In the genomic region with DNA sequence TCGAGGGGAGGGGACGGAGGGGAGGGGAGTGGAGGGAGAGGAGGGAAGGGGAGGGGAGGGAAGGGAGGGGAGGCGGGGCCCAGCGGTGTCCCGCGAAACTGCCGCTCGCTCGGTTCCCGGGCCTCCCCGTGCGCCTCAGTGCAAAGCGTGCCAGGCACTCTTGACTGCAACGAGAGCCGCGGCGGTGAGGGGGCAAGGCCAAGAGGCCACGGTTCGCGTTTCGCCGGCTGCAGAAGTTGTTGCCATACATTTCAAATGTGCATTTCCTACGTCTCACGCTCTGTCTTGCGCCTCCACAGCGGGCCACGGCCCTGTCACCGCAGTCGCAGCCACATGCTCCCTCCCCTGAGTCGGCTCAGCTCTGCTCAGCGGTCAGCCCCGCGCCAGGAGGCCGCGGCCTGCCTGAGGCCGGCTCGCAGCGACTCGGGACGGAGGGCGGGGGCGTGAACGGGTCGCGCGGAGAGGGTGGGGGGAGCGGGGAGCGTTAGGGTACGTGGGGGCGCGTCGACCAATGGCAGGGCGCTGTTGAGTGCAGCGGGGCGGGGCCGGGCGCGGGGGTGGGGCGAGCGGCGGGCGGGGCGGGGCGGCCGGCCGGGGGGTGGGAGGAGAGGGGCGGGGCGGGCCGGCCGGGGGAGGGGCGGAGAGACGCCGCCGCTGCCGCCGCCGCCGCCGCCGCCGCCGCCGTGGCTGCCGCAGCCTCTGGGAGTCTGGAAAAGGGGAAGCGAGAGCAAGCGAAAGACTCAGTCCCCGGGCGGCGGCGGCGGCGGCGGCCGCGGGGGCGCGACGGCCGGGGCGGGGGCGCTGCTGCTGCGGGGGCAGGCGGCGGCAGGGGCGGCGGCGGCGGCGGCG, we compare ENCODE assay signal across 8 cellular contexts. TPM values are rescaled to one million over a fixed set of nuclear protein-coding genes. Genes with fewer than 3 reads are reported as not detected.
DNase-seq lines count a peak whose midpoint lies in the region; ATAC-seq and TF ChIP-seq lines count a peak whose summit lies in the region.

A gene (plus strand): TSS at position 678 of the 849 bp plus-strand sequence. CDS start 185 bp downstream, outside the sequence.

- H3K27me3 ChIP-seq in SU-DHL-6 (ENCODE audit: low read length): no peaks in the 10 kb centered on the region
- H3K27me3 ChIP-seq in ovary: no peaks in the 10 kb centered on the region
- H3K27me3 ChIP-seq in thoracic aorta (replicated peaks; ENCODE audit: insufficient read depth): no peaks in the 10 kb centered on the region

- H3K9ac ChIP-seq in SU-DHL-6 (ENCODE audit: low read length): peak within 1 kb of the TSS; percentile 73

- peaks cover 15% of the 10 kb centered on the region for H3K27me3 Mint-ChIP-seq in HFFc6 (ENCODE audit: insufficient read depth)
- H3K27me3 Mint-ChIP-seq in activated naive CD8-positive, alpha-beta T cell treated with anti-CD3 and anti-CD28 coated beads for 36 hours: no peaks in the 10 kb centered on the region
- H3K27me3 Mint-ChIP-seq in glutamatergic neuron (ENCODE audit: unreplicated experiment): peaks cover 4% of the 10 kb centered on the region

- H3K27ac ChIP-seq in SU-DHL-6 (ENCODE audit: low read depth, low read length): peak within 1 kb of the TSS; percentile 52
- peak within 1 kb of the TSS; percentile 80 to 96 for H3K27ac ChIP-seq in ovary
- H3K27ac ChIP-seq in thoracic aorta: peak within 1 kb of the TSS; percentile 73 to 88

- TF ChIP-seq POLR2A in NB4 (IDR thresholded peaks at IDR 0.05; ENCODE audit: extremely low read depth, insufficient read length): peak; percentile 88
- peak; percentile 34 for TF ChIP-seq POLR2A in ovary (IDR thresholded peaks at IDR 0.05)

- H3K4me3 Mint-ChIP-seq in HFFc6 (peak within 1 kb of the TSS; percentile 90), glutamatergic neuron (ENCODE audit: unreplicated experiment) (peak within 1 kb of the TSS; percentile 93)
- peak within 1 kb of the TSS; percentile 84 for H3K4me3 Mint-ChIP-seq in activated naive CD8-positive, alpha-beta T cell treated with anti-CD3 and anti-CD28 coated beads for 36 hours

- H3K79me2 ChIP-seq in SU-DHL-6 (ENCODE audit: insufficient read depth, low read length): no peaks in the 10 kb centered on the region

- peak; percentile 60 for ATAC-seq in thoracic aorta (ENCODE audit: insufficient number of reproducible peaks, low FRiP score, low read depth)

- no peak for TF ChIP-seq CTCF in HFFc6 (IDR thresholded peaks at IDR 0.05)
- no peak for TF ChIP-seq CTCF in NB4 (IDR thresholded peaks at IDR 0.05; ENCODE audit: low read depth, low read length)
- TF ChIP-seq CTCF in SU-DHL-6 (IDR thresholded peaks at IDR 0.05; ENCODE audit: insufficient read depth, low read length, poor library complexity, severe bottlenecking): no peak
- TF ChIP-seq CTCF in glutamatergic neuron (IDR thresholded peaks at IDR 0.05; ENCODE audit: partially characterized antibody, unreplicated experiment): no peak
- TF ChIP-seq CTCF in ovary (IDR thresholded peaks at IDR 0.05): no peak
- no peak for TF ChIP-seq CTCF in thoracic aorta (IDR thresholded peaks at IDR 0.05)

- peaks cover 12% of the 10 kb centered on the region for H3K4me1 Mint-ChIP-seq in HFFc6 (ENCODE audit: low read depth)
- peaks cover 36% of the 10 kb centered on the region for H3K4me1 Mint-ChIP-seq in activated naive CD8-positive, alpha-beta T cell treated with anti-CD3 and anti-CD28 coated beads for 36 hours
- H3K4me1 Mint-ChIP-seq in glutamatergic neuron (ENCODE audit: low read depth, unreplicated experiment): peaks cover 2% of the 10 kb centered on the region

- H3K36me3 ChIP-seq in SU-DHL-6 (ENCODE audit: low read length): no peaks in the 10 kb centered on the region
- no peaks in the 10 kb centered on the region for H3K36me3 ChIP-seq in ovary
- H3K36me3 ChIP-seq in thoracic aorta: peaks cover 2% of the 10 kb centered on the region

- H2AFZ ChIP-seq in SU-DHL-6 (ENCODE audit: low read depth, low read length, severe bottlenecking): peak within 1 kb of the TSS; percentile 99

- H3K9me3 ChIP-seq in SU-DHL-6 (ENCODE audit: insufficient read depth, low read length): no peaks in the 10 kb centered on the region
- H3K9me3 ChIP-seq in ovary: no peaks in the 10 kb centered on the region
- no peaks in the 10 kb centered on the region for H3K9me3 ChIP-seq in thoracic aorta

- H3K36me3 Mint-ChIP-seq in HFFc6 (ENCODE audit: low read depth) (peaks cover 3% of the 10 kb centered on the region; the same call in 1 of the 2 replicates), glutamatergic neuron (ENCODE audit: unreplicated experiment) (peaks cover 5% of the 10 kb centered on the region)
- peaks cover 9% of the 10 kb centered on the region for H3K36me3 Mint-ChIP-seq in activated naive CD8-positive, alpha-beta T cell treated with anti-CD3 and anti-CD28 coated beads for 36 hours

- no peaks in the 10 kb centered on the region for H3K4me1 ChIP-seq in ovary (ENCODE audit: insufficient read depth)
- peaks cover 13 to 22% of the 10 kb centered on the region in 2 donors for H3K4me1 ChIP-seq in thoracic aorta (ENCODE audit: control insufficient read depth in 1 of 2, low read depth in 2 of 2)

- intact Hi-C loops in ovary (cut with DNase I): loop anchor here in 3 of 4 donors (2.0 to 10.0 kb wide), 3 partner anchors 74 to 201 kb away; a partner anchor contains a TSS

- no peaks in the 10 kb centered on the region for H4K20me1 ChIP-seq in SU-DHL-6 (ENCODE audit: low read depth, low read length)

- DNase-seq in GM04504 (ENCODE audit: low read depth) (peak; percentile 64), HFFc6 (peak; percentile 70), NB4 (ENCODE audit: low read depth) (peak; percentile 92), glutamatergic neuron (peak; percentile 95), ovary (peak; percentile 91 to 94 (median 93)), thoracic aorta (ENCODE audit: low spot score) (peak; percentile 77)
- DNase-seq in activated naive CD8-positive, alpha-beta T cell treated with anti-CD3 and anti-CD28 coated beads for 36 hours: peak; percentile 85

- peak within 1 kb of the TSS; percentile 82 for H3K4me3 ChIP-seq in NB4 (ENCODE audit: low read depth, low read length)
- H3K4me3 ChIP-seq in SU-DHL-6 (ENCODE audit: insufficient read depth, low read length, poor library complexity, severe bottlenecking): peak within 1 kb of the TSS; percentile 100
- peak within 1 kb of the TSS; percentile 91 for H3K4me3 ChIP-seq in ovary
- H3K4me3 ChIP-seq in thoracic aorta: peak within 1 kb of the TSS; percentile 98

- no peak for TF ChIP-seq EP300 in ovary (IDR thresholded peaks at IDR 0.05)

- H3K9me2 ChIP-seq in SU-DHL-6 (replicated peaks; ENCODE audit: insufficient read depth, low read length): no peaks in the 10 kb centered on the region

- peak within 1 kb of the TSS; percentile 57 for H3K27ac Mint-ChIP-seq in HFFc6
- H3K27ac Mint-ChIP-seq in activated naive CD8-positive, alpha-beta T cell treated with anti-CD3 and anti-CD28 coated beads for 36 hours: peak within 1 kb of the TSS; percentile 81
- H3K27ac Mint-ChIP-seq in glutamatergic neuron (ENCODE audit: unreplicated experiment): peak within 1 kb of the TSS; percentile 74

- peak within 1 kb of the TSS; percentile 99 for H3K4me2 ChIP-seq in SU-DHL-6 (ENCODE audit: low read depth, low read length, poor library complexity, severe bottlenecking)

- 1 to 2% (median 1%) methylated on average over 50 to 99 of the region's 110 CpGs for whole genome bisulfite sequencing in ovary, 3 donors

- H3F3A ChIP-seq in SU-DHL-6 (ENCODE audit: insufficient read depth): peaks cover 8% of the 10 kb centered on the region; the same call in 1 of the 2 replicates

- no peaks in the 10 kb centered on the region for H3K9me3 Mint-ChIP-seq in HFFc6
- H3K9me3 Mint-ChIP-seq in activated naive CD8-positive, alpha-beta T cell treated with anti-CD3 and anti-CD28 coated beads for 36 hours: peaks cover 1% of the 10 kb centered on the region
- peaks cover 9% of the 10 kb centered on the region for H3K9me3 Mint-ChIP-seq in glutamatergic neuron (ENCODE audit: unreplicated experiment)

RNA-seq across cellular contexts. Expression of the gene that starts here (rescaled TPM):
- total RNA-seq in HFFc6 (2021; fragmentation: NEBNext Ultra II Directional; extraction: Animal tissue kit (Norgen Biotek cat#: 25700)): 100 to 1,000 TPM; 108 to 128 (median 122) TPM
- total RNA-seq in activated naive CD8-positive, alpha-beta T cell treated with anti-CD3 and anti-CD28 coated beads for 36 hours: 100 to 1,000 TPM; 209 to 221 TPM
- 116 TPM for total RNA-seq in glutamatergic neuron (ENCODE audit: unreplicated experiment)
- 100 to 1,000 TPM in 4 of 7 donors, 10 to 100 TPM in 3; 63.1 to 136 (median 111) TPM for total RNA-seq in ovary
- polyA plus RNA-seq in ovary: 10 to 100 TPM; 52.8 to 95.3 TPM
- total RNA-seq in thoracic aorta: 100 to 1,000 TPM in 1 of 2 donors, 10 to 100 TPM in 1; 97.2 to 341 TPM

Comparison
In these comparisons a context has a peak if more than half of its experiments do, and no peak if none do; other contexts are left out.
1. Peak in every context shown above with its lines: DNase-seq, ATAC-seq, H3K4me3 ChIP-seq and H3K27ac ChIP-seq.